ENCODE assay signal across 1 cellular context in genomic region chr19:45577111-45577905, GRCh38.
TF ChIP-seq lines count a peak whose summit lies in the region.

No MANE protein-coding gene starts in this region.

TF ChIP-seq in HepG2, 621 proteins besides CTCF, POLR2A, EP300 and RAD21 (continued from another document and continues in another):
- TF ChIP-seq THRA (CRISPR knock-in tag; IDR thresholded peaks at IDR 0.05; ENCODE audit: borderline replicate concordance) (peak; percentile 64; the same call in 1 of the 2 replicates), ONECUT2 (CRISPR knock-in tag; IDR thresholded peaks at IDR 0.05) (no peak), ARID2 (CRISPR knock-in tag; IDR thresholded peaks at IDR 0.05; ENCODE audit: borderline replicate concordance) (peak; percentile 51; the same call in 1 of the 2 replicates), ZNF343 (CRISPR knock-in tag; IDR thresholded peaks at IDR 0.05) (no peak), BCLAF1 (IDR thresholded peaks at IDR 0.05) (no peak), PAXIP1 (CRISPR knock-in tag; conservative IDR thresholded peaks at IDR 0.05) (peak; percentile 74), ZNF263 (CRISPR knock-in tag; IDR thresholded peaks at IDR 0.05) (no peak), IRX3 (CRISPR knock-in tag; IDR thresholded peaks at IDR 0.05; ENCODE audit: borderline replicate concordance, low read depth) (no peak), MBD4 (IDR thresholded peaks at IDR 0.05; ENCODE audit: borderline replicate concordance, low read length) (no peak), ZNF232 (CRISPR knock-in tag; IDR thresholded peaks at IDR 0.05; ENCODE audit: borderline replicate concordance) (no peak), ZNF674 (CRISPR knock-in tag; IDR thresholded peaks at IDR 0.05; ENCODE audit: low read depth) (no peak), ZNF652 (CRISPR knock-in tag; IDR thresholded peaks at IDR 0.05; ENCODE audit: borderline replicate concordance, low read depth) (no peak), ATRX (CRISPR knock-in tag; IDR thresholded peaks at IDR 0.05; ENCODE audit: borderline replicate concordance) (no peak), GFI1 (CRISPR knock-in tag; IDR thresholded peaks at IDR 0.05; ENCODE audit: borderline replicate concordance) (peak; percentile 42), KDM4B (CRISPR knock-in tag; IDR thresholded peaks at IDR 0.05) (no peak), REL (CRISPR knock-in tag; conservative IDR thresholded peaks at IDR 0.05) (no peak), KDM5B (CRISPR knock-in tag; IDR thresholded peaks at IDR 0.05; ENCODE audit: borderline replicate concordance) (no peak), TOE1 (CRISPR knock-in tag; IDR thresholded peaks at IDR 0.05) (no peak), SNAPC4 (CRISPR knock-in tag; IDR thresholded peaks at IDR 0.05) (0 out of 2 replicates have a peak, but pooled peaks have one; percentile 53), MYNN (CRISPR knock-in tag; IDR thresholded peaks at IDR 0.05; ENCODE audit: low read depth) (no peak), CEBPB (IDR thresholded peaks at IDR 0.05; ENCODE audit: borderline replicate concordance, low read depth, low read length) (no peak), CERS6 (CRISPR knock-in tag; IDR thresholded peaks at IDR 0.05) (no peak), SUZ12 (IDR thresholded peaks at IDR 0.05; ENCODE audit: low read depth, low read length) (no peak), ATF7 (IDR thresholded peaks at IDR 0.05) (no peak), ATF7 (CRISPR knock-in tag; IDR thresholded peaks at IDR 0.05) (no peak), FOXP4 (CRISPR knock-in tag; IDR thresholded peaks at IDR 0.05) (peak; percentile 67), POGZ (CRISPR knock-in tag; IDR thresholded peaks at IDR 0.05) (no peak), ZNF143 (CRISPR knock-in tag; IDR thresholded peaks at IDR 0.05) (peak; percentile 80), ZBTB8A (CRISPR knock-in tag; IDR thresholded peaks at IDR 0.05; ENCODE audit: borderline replicate concordance, low read depth) (no peak), ZNF687 (CRISPR knock-in tag; IDR thresholded peaks at IDR 0.05) (peak; percentile 55), ZNF839 (CRISPR knock-in tag; IDR thresholded peaks at IDR 0.05; ENCODE audit: borderline replicate concordance) (no peak), MEIS2 (CRISPR knock-in tag; IDR thresholded peaks at IDR 0.05) (no peak), ZC3H13 (CRISPR knock-in tag; IDR thresholded peaks at IDR 0.05) (no peak), ZNF430 (CRISPR knock-in tag; IDR thresholded peaks at IDR 0.05) (no peak), ZNF17 (CRISPR knock-in tag; IDR thresholded peaks at IDR 0.05) (no peak), HNF1B (CRISPR knock-in tag; IDR thresholded peaks at IDR 0.05) (peak; percentile 60), ZSCAN12 (CRISPR knock-in tag; IDR thresholded peaks at IDR 0.05) (no peak), CREB3 (CRISPR knock-in tag; IDR thresholded peaks at IDR 0.05) (no peak)
